25 cellular contexts compared by ENCODE assay signal in genomic region chr11:121669422-121669821, GRCh38.
DNase-seq lines count a peak whose midpoint lies in the region; ATAC-seq, FAIRE-seq and TF ChIP-seq lines count a peak whose summit lies in the region.
"Had no signal": no experiment of that assay in that cellular context is flagged by ENCODE, and none has a peak within 500 bp of the region (broad histone marks: within the 10 kb centered on the region; RNA-seq: fewer than 3 reads in every experiment).

No MANE protein-coding gene starts in this region.

- no peak for TF ChIP-seq POLR2A in HCT116 (IDR thresholded peaks at IDR 0.05; ENCODE audit: borderline replicate concordance, extremely low read depth, insufficient read depth, insufficient read length)

- TF ChIP-seq RAD21 in HCT116 (IDR thresholded peaks at IDR 0.05; ENCODE audit: low read depth) = no peak

- H3K36me3 ChIP-seq in HCT116 (ENCODE audit: control insufficient read depth in 1 of 2, insufficient read depth in 2 of 2, low read length in 2 of 2) (no peaks in the 10 kb centered on the region), PC-3 (ENCODE audit: low read depth, low read length) (no peaks in the 10 kb centered on the region)

- H3K4me1 ChIP-seq in HCT116 (ENCODE audit: control insufficient read depth in 1 of 2, insufficient read depth in 2 of 2, low read length in 2 of 2) = peaks cover 9 to 24% of the 10 kb centered on the region in 2 experiments
- peaks cover 11% of the 10 kb centered on the region; the same call in 1 of the 2 replicates for H3K4me1 ChIP-seq in PC-3 (ENCODE audit: insufficient read depth, low read length)
- no peaks in the 10 kb centered on the region for H3K4me1 ChIP-seq in foreskin keratinocyte
- H3K4me1 ChIP-seq: A549 had no signal

- H3K4me3 ChIP-seq in HCT116 (replicated peaks in 1 of 2; ENCODE audit: low read depth in 1 of 2, low read length in 2 of 2) = no peak overlapping the region
- H3K4me3 ChIP-seq in PC-3 (ENCODE audit: low read length) = no peak overlapping the region
- H3K4me3 ChIP-seq: A549 had no signal

- H3K9me2 ChIP-seq in HCT116 (ENCODE audit: insufficient read depth) (no peaks in the 10 kb centered on the region), PC-3 (replicated peaks; ENCODE audit: low read length) (no peaks in the 10 kb centered on the region)

- H3F3A ChIP-seq in PC-3 (ENCODE audit: low read length, unreplicated experiment) = no peaks in the 10 kb centered on the region

- no TSS peak for BruUV-seq in HCT116 (replicated peaks; lab: Mats Ljungman, UMichigan)
- no TSS peak for BruUV-seq in PC-3 (replicated peaks; lab: Mats Ljungman, UMichigan)

- CTCF ChIA-PET in HCT116 (lab: Charles Lee) (no interaction called here), PC-3 (lab: Charles Lee) (no interaction called here)

- H3K4me2 ChIP-seq in HCT116 (ENCODE audit: low read length) = peak overlapping the region; percentile 51
- peak overlapping the region; percentile 35; the same call in 1 of the 2 replicates for H3K4me2 ChIP-seq in PC-3 (ENCODE audit: low read length)
- H3K4me2 ChIP-seq: A549 had no signal

- ATAC-seq in HCT116 = no peak
- peak; percentile 86 for ATAC-seq in PC-3
- ATAC-seq in HG02610 (IDR thresholded peaks at IDR 0.05; ENCODE audit: unreplicated experiment) = no peak
- ATAC-seq in foreskin keratinocyte = no peak
- ATAC-seq: A549, HepG2 had no signal

- peak; percentile 40 for DNase-seq in COLO829 (ENCODE audit: low spot score)
- DNase-seq in HCT116 (ENCODE audit: low read depth, low spot score) = no peak
- DNase-seq in PC-3 = peak; percentile 58
- DNase-seq in anterior cingulate cortex (lab: John Stamatoyannopoulos, UW) = no peak
- no peak for DNase-seq in foreskin keratinocyte
- DNase-seq: C1 segment of cervical spinal cord; CD4-positive, alpha-beta memory T cell; DMS 273 treated with DMSO at 0.1 percent for 48 hours; DMS79 treated with DMSO at 0.1 percent for 48 hours; GF-D8; HCEC 1CT; Kasumi-1; NCI-H1105 treated with DMSO at 0.1 percent for 48 hours; NCI-H1694; NCI-H2107; NCI-H524; SHP77; T-helper 1 cell had no signal

- POLR2A ChIA-PET in HCT116 (lab: Charles Lee) (no interaction called here), PC-3 (lab: Charles Lee; ENCODE audit: unreplicated experiment) (interaction anchor here (0.6 kb wide), 1 partner anchor 312 kb away, joined by 4 read pairs; no protein-coding TSS in a partner anchor)

- RAD21 ChIA-PET in HCT116 (lab: Charles Lee; ENCODE audit: low non-redundant PET in 1 of 2, low total read pairs in 2 of 2, uncharacterized antibody in 2 of 2, unreplicated experiment in 2 of 2) = no interaction called here

- FAIRE-seq in islet of Langerhans (lab: Jason Lieb, UNC) = peak; percentile 69
- FAIRE-seq: A549, GM12891, H1, HepG2 had no signal

- no peak overlapping the region for H3K9ac ChIP-seq in HCT116 (ENCODE audit: low read length)
- H3K9ac ChIP-seq in PC-3 (ENCODE audit: low read length) = no peak overlapping the region

- H3K79me2 ChIP-seq in HCT116 (ENCODE audit: insufficient read depth, low read length) (no peaks in the 10 kb centered on the region), PC-3 (ENCODE audit: low read length) (no peaks in the 10 kb centered on the region)

- H3K27ac ChIP-seq in HCT116 (ENCODE audit: low read depth, low read length) (no peak overlapping the region), PC-3 (ENCODE audit: low read length) (0 out of 2 replicates have a peak overlapping the region, but pooled peaks have one; percentile 5), foreskin keratinocyte (no peak overlapping the region)
- H3K27ac ChIP-seq: A549, RWPE1 had no signal

- H3K27me3 ChIP-seq in HCT116 (ENCODE audit: insufficient read depth, low read length) (no peaks in the 10 kb centered on the region), PC-3 (ENCODE audit: low read length) (no peaks in the 10 kb centered on the region), foreskin keratinocyte (peaks cover 14% of the 10 kb centered on the region)

- intact Hi-C loops in HCT116 (cut with micrococcal nuclease) (no loop called here), PC-3 (cut with micrococcal nuclease) (no loop called here)

- TF ChIP-seq CTCF in HCT116 (IDR thresholded peaks at IDR 0.05 in 2 of 3, conservative IDR thresholded peaks at IDR 0.05 in 1 of 3; ENCODE audit: borderline replicate concordance in 1 of 3, insufficient read depth in 1 of 3, low read depth in 2 of 3, low read length in 2 of 3) = no peak
- no peak for TF ChIP-seq CTCF in PC-3 (conservative IDR thresholded peaks at IDR 0.05; ENCODE audit: low read depth, low read length)
- no peak for TF ChIP-seq CTCF in foreskin keratinocyte (conservative IDR thresholded peaks at IDR 0.05)

- no peak overlapping the region for H2AFZ ChIP-seq in HCT116 (ENCODE audit: low read depth, low read length, poor library complexity, severe bottlenecking)
- H2AFZ ChIP-seq in PC-3 (ENCODE audit: low read length) = no peak overlapping the region

- H4K20me1 ChIP-seq in HCT116 (ENCODE audit: insufficient read depth) (no peaks in the 10 kb centered on the region), PC-3 (ENCODE audit: low read length) (no peaks in the 10 kb centered on the region)

- H3K9me3 ChIP-seq in HCT116 (ENCODE audit: control insufficient read depth in 1 of 2, insufficient read depth in 1 of 2, low read depth in 1 of 2, low read length in 2 of 2) (no peaks in the 10 kb centered on the region), PC-3 (ENCODE audit: low read length) (no peaks in the 10 kb centered on the region)
- H3K9me3 ChIP-seq: A549 had no signal

TF ChIP-seq in HCT116, 20 proteins besides CTCF, POLR2A, EP300 and RAD21 (continues in another document):
- TF ChIP-seq EZH2 (IDR thresholded peaks at IDR 0.05) = no peak
- TF ChIP-seq SP1 (IDR thresholded peaks at IDR 0.05; ENCODE audit: low read depth) = no peak
- no peak for TF ChIP-seq ZFX (IDR thresholded peaks at IDR 0.05)
- no peak for TF ChIP-seq POLR2AphosphoS5 (IDR thresholded peaks at IDR 0.05; ENCODE audit: low read depth, low read length)
- no peak for TF ChIP-seq CEBPB (IDR thresholded peaks at IDR 0.05; ENCODE audit: low read depth)
- no peak for TF ChIP-seq TCF7L2 (IDR thresholded peaks at IDR 0.05; ENCODE audit: borderline replicate concordance, extremely low read depth, insufficient read depth, insufficient read length)
- TF ChIP-seq FOSL1 (IDR thresholded peaks at IDR 0.05; ENCODE audit: low read depth) = no peak; the same call in 1 of the 2 replicates
- no peak for TF ChIP-seq ELF1 (IDR thresholded peaks at IDR 0.05; ENCODE audit: borderline replicate concordance, low read depth)
- no peak for TF ChIP-seq ZNF274 (IDR thresholded peaks at IDR 0.05; ENCODE audit: low read depth, low read length)
- TF ChIP-seq ZBTB33 (IDR thresholded peaks at IDR 0.05; ENCODE audit: extremely low read depth, insufficient replicate concordance, low read length) = no peak
- no peak for TF ChIP-seq REST (IDR thresholded peaks at IDR 0.05; ENCODE audit: low read depth)
- no peak for TF ChIP-seq EZH2phosphoT487 (IDR thresholded peaks at IDR 0.05; ENCODE audit: borderline replicate concordance)
- TF ChIP-seq MAX (IDR thresholded peaks at IDR 0.05) = no peak
- TF ChIP-seq ATF3 (IDR thresholded peaks at IDR 0.05) = no peak
- no peak; the same call in 1 of the 2 replicates for TF ChIP-seq JUND (IDR thresholded peaks at IDR 0.05)
- TF ChIP-seq EGR1 (IDR thresholded peaks at IDR 0.05; ENCODE audit: low read depth) = no peak

Comparison
In these comparisons a context has a peak if more than half of its experiments do, and no peak if none do; other contexts are left out.
1. DNase-seq: peak in COLO829 (single experiment) and PC-3 (single experiment); none in HCT116 (single experiment), anterior cingulate cortex (0 of 58) and foreskin keratinocyte (0 of 2).